8 cellular contexts compared by ENCODE assay signal in genomic region chr1:2300004-2300771, GRCh38.
DNase-seq lines count a peak whose midpoint lies in the region; ATAC-seq lines count a peak whose summit lies in the region.

No MANE protein-coding gene starts in this region.

- peaks cover 16 to 22% of the 10 kb centered on the region in 2 donors for H3K4me1 ChIP-seq in mucosa of rectum (ENCODE audit: control insufficient read depth in 2 of 2, insufficient read depth in 2 of 2, low read length in 2 of 2)

- peak overlapping the region; percentile 60 to 62 for H3K9ac ChIP-seq in mucosa of rectum (ENCODE audit: low read depth in 1 of 2, low read length in 2 of 2)

- no peaks in the 10 kb centered on the region for H3K27me3 ChIP-seq in mucosa of rectum (ENCODE audit: control insufficient read depth in 2 of 2, insufficient read depth in 2 of 2, low read length in 2 of 2)
- H3K27me3 ChIP-seq in MG63 = no peaks in the 10 kb centered on the region

- H3K4me3 ChIP-seq in GM08714 (ENCODE audit: low read length) = peak overlapping the region; percentile 56; the same call in 1 of the 2 replicates
- H3K4me3 ChIP-seq in mucosa of rectum (ENCODE audit: low read length in 2 of 2) = peak overlapping the region; percentile 31 to 55
- no peak overlapping the region for H3K4me3 ChIP-seq in MG63

- H3K9me3 ChIP-seq in mucosa of rectum (ENCODE audit: control insufficient read depth in 2 of 2, low read length in 2 of 2) (no peaks in the 10 kb centered on the region), MG63 (no peaks in the 10 kb centered on the region)

- DNase-seq in NAMALWA (ENCODE audit: low spot score) (peak; percentile 80), activated gamma-delta T cell treated with Interleukin-2 at 50 U/mL for 16 hours (peak; percentile 75), MG63 (no peak), SW 1271 (lab: John Stamatoyannopoulos, UW) (no peak)
- DNase-seq in stimulated activated naive CD4-positive, alpha-beta T cell treated with Interleukin-2 at 50 U/mL for 16 hours (lab: John Stamatoyannopoulos, UW) = peak; percentile 78

- ATAC-seq in GM21786 (IDR thresholded peaks at IDR 0.05; ENCODE audit: unreplicated experiment) = peak; percentile 75

- peaks cover 16 to 17% of the 10 kb centered on the region in 2 donors for H3K36me3 ChIP-seq in mucosa of rectum (ENCODE audit: control insufficient read depth in 2 of 2, insufficient read depth in 2 of 2, low read length in 2 of 2)
- peaks cover 17% of the 10 kb centered on the region for H3K36me3 ChIP-seq in MG63

- H3K27ac ChIP-seq in mucosa of rectum (ENCODE audit: low read depth in 2 of 2, low read length in 2 of 2) = peak overlapping the region; percentile 79 to 90

Comparison
In these comparisons a context has a peak if more than half of its experiments do, and no peak if none do; other contexts are left out.
1. DNase-seq: peak in NAMALWA (single experiment), activated gamma-delta T cell treated with Interleukin-2 at 50 U/mL for 16 hours (single experiment) and stimulated activated naive CD4-positive, alpha-beta T cell treated with Interleukin-2 at 50 U/mL for 16 hours (single experiment); none in MG63 (single experiment) and SW 1271 (0 of 2).